ENCODE assay signal across 8 cellular contexts in the genomic region with DNA sequence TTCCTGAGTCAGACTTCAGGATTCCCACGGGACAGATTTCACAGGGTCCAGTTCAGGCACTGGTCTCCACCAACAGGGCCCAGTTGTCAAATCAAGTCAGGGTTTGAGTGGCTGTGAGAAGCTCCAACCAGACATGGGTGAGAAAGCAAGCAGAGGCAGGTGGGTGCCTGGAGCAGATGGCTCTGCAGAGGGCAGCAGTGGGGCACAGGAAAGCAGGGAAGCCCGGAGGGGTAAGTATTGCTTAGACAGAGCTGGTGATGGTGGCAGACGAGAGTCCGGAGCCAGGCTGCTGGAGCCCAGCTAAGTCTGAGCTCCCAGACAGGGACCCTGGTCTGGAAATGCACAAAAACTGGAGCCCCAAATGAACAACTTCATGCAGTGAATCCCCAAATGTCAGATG. TPM values are rescaled to one million over a fixed set of nuclear protein-coding genes. Genes with fewer than 3 reads are reported as not detected.
DNase-seq lines count a peak whose midpoint lies in the region; ATAC-seq, FAIRE-seq and TF ChIP-seq lines count a peak whose summit lies in the region.

No MANE protein-coding gene starts in this region.

- TF ChIP-seq POLR2A in A549 (IDR thresholded peaks at IDR 0.05; ENCODE audit: low read length) (no peak), stomach (IDR thresholded peaks at IDR 0.05) (no peak)

- POLR2A ChIA-PET in A549 (lab: Yijun Ruan, JAX), result no interaction called here

- peak in 1 of 2 experiments; percentile 10 for DNase-seq in A549 (ENCODE audit: low read depth in 1 of 2, low spot score in 1 of 2)
- peak; percentile 40 for DNase-seq in OCI-M1 (lab: John Stamatoyannopoulos, UW)
- no peak for DNase-seq in fibroblast of mammary gland (ENCODE audit: low read depth)
- peak; percentile 61 for DNase-seq in stomach
- no peak for DNase-seq in DMS114 treated with DMSO at 0.1 percent for 48 hours (lab: John Stamatoyannopoulos, UW; ENCODE audit: unreplicated experiment)

- H3K27ac ChIP-seq in A549, result no peak overlapping the region
- no peak overlapping the region for H3K27ac ChIP-seq in stomach

- H3K36me3 ChIP-seq in stomach, result peaks cover 0 to 5% (median 0%) of the 10 kb centered on the region in 4 donors

- FAIRE-seq in A549 (lab: Jason Lieb, UNC), result no peak

- TF ChIP-seq EP300 in A549 (IDR thresholded peaks at IDR 0.05) (no peak), stomach (IDR thresholded peaks at IDR 0.05) (no peak)

- no peak overlapping the region for H3K4me2 ChIP-seq in A549

- whole genome bisulfite sequencing in A549 (ENCODE audit: missing lambda C conversion rate), result 34% methylated on average over 4 of the region's 4 CpGs
- WGBS in stomach, 5 donors, result 31 to 52% (median 34%) methylated on average over 4 of the region's 4 CpGs

- H3K4me3 ChIP-seq in A549 (no peak overlapping the region), fibroblast of mammary gland (ENCODE audit: control insufficient read depth, low read depth, low read length) (no peak overlapping the region), stomach (no peak overlapping the region)

- H3K27me3 ChIP-seq in stomach, result no peaks in the 10 kb centered on the region

- H3K4me1 ChIP-seq in A549 (no peaks in the 10 kb centered on the region), stomach (peaks cover 0 to 8% (median 7%) of the 10 kb centered on the region in 4 donors)

- CTCF ChIA-PET in A549 (lab: Yijun Ruan, JAX), result interaction anchor here (1.0 to 1.2 kb wide), 4 partner anchors 21 to 44 kb away, joined by 3 to 5 read pairs (median 4); no protein-coding TSS in a partner anchor

- intact Hi-C loops in stomach (cut with DNase I; ENCODE audit: low total_unique reads), result no loop called here

- peak in 1 of 2 experiments; percentile 20; a peak in 2 of 5 replicates for TF ChIP-seq RAD21 in A549 (conservative IDR thresholded peaks at IDR 0.05 in 1 of 2, IDR thresholded peaks at IDR 0.05 in 1 of 2)

- ATAC-seq in A549 (peak; percentile 63 to 79; a peak in 3 of 6 replicates), HG03439 (IDR thresholded peaks at IDR 0.05; ENCODE audit: unreplicated experiment) (no peak), GM19455 (IDR thresholded peaks at IDR 0.05; ENCODE audit: unreplicated experiment) (no peak)

- TF ChIP-seq CTCF in A549 (IDR thresholded peaks at IDR 0.05) (no peak), GM12874 (IDR thresholded peaks at IDR 0.05; ENCODE audit: insufficient read depth, low read depth, low read length) (peak; percentile 45; the same call in 1 of the 2 replicates), fibroblast of mammary gland (conservative IDR thresholded peaks at IDR 0.05; ENCODE audit: control insufficient read depth, insufficient read depth, low read depth, low read length) (peak; percentile 25), stomach (IDR thresholded peaks at IDR 0.05) (peak in 5 of 7 experiments; percentile 14 to 62 (median 37))

- no peaks in the 10 kb centered on the region for H3K9me3 ChIP-seq in A549
- no peaks in the 10 kb centered on the region for H3K9me3 ChIP-seq in stomach

TF ChIP-seq in A549, 52 proteins besides CTCF, POLR2A, EP300 and RAD21:
- TF ChIP-seq TFCP2L1 (CRISPR knock-in tag; IDR thresholded peaks at IDR 0.05), result no peak
- TF ChIP-seq TP53 (CRISPR knock-in tag; IDR thresholded peaks at IDR 0.05), result no peak
- TF ChIP-seq MAZ (IDR thresholded peaks at IDR 0.05; ENCODE audit: borderline replicate concordance, low read depth, low read length), result no peak
- no peak for TF ChIP-seq BHLHE40 (IDR thresholded peaks at IDR 0.05; ENCODE audit: low read depth, low read length)
- no peak for TF ChIP-seq FOXS1 (CRISPR knock-in tag; IDR thresholded peaks at IDR 0.05)
- TF ChIP-seq HMGXB4 (CRISPR knock-in tag; IDR thresholded peaks at IDR 0.05; ENCODE audit: borderline replicate concordance), result no peak
- no peak for TF ChIP-seq HDAC2 (IDR thresholded peaks at IDR 0.05)
- no peak for TF ChIP-seq JUN (IDR thresholded peaks at IDR 0.05)
- TF ChIP-seq, protein P1, sequence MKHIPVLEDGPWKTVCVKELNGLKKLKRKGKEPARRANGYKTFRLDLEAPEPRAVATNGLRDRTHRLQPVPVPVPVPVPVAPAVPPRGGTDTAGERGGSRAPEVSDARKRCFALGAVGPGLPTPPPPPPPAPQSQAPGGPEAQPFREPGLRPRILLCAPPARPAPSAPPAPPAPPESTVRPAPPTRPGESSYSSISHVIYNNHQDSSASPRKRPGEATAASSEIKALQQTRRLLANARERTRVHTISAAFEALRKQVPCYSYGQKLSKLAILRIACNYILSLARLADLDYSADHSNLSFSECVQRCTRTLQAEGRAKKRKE (CRISPR knock-in tag; IDR thresholded peaks at IDR 0.05; ENCODE audit: low read depth), result no peak
- TF ChIP-seq SMC3 (IDR thresholded peaks at IDR 0.05), result no peak
- no peak for TF ChIP-seq MAX (IDR thresholded peaks at IDR 0.05)
- TF ChIP-seq NR3C1 (IDR thresholded peaks at IDR 0.05), result no peak
- no peak for TF ChIP-seq NFE2L2 (conservative IDR thresholded peaks at IDR 0.05; ENCODE audit: low read length)
- no peak for TF ChIP-seq ZC3H11A (IDR thresholded peaks at IDR 0.05)
- TF ChIP-seq RNF2 (IDR thresholded peaks at IDR 0.05; ENCODE audit: borderline replicate concordance, low read depth), result no peak

RNA-seq across cellular contexts. Expression of gene RIMS3, which starts 40.4 kb away (rescaled TPM):
- polyA plus RNA-seq in A549 (2011; rRNA removed) (1.9 and 2.4 TPM in 2 replicates), A549 (2017; fragmentation: RNase III; extraction: RNeasy Plus Mini Kit Qiagen cat#74134 plus additional on column Dnase treatment) (1.3 to 1.6 TPM (median 1.5 TPM) in 3 replicates), stomach (1 to 10 TPM in 2 of 3 donors, under 1 TPM in 1; 0.63 to 2.2 (median 1.2) TPM)
- 0.95 and 1.3 TPM in 2 replicates for polyA plus RNA-seq in A549 (2012; cell fraction: cytosol; rRNA removed)
- polyA plus RNA-seq in A549 (2012; cell fraction: nucleus; rRNA removed), result 1.4 and 1.8 TPM in 2 replicates
- 3.6 and 4.9 TPM in 2 replicates for polyA minus RNA-seq in A549 (2011; rRNA and poly(A)+ RNA removed)
- total RNA-seq in stomach, result 1 to 10 TPM in 4 of 5 donors, under 1 TPM in 1; 0.45 to 4.7 (median 3.9) TPM

Comparison
In these comparisons a context has a peak if more than half of its experiments do, and no peak if none do; other contexts are left out.
1. ATAC-seq: peak in A549 (2 of 2); none in HG03439 (single experiment) and GM19455 (single experiment).
2. DNase-seq: peak in OCI-M1 (single experiment) and stomach (single experiment); none in fibroblast of mammary gland (single experiment) and DMS114 treated with DMSO at 0.1 percent for 48 hours (single experiment).